Comparison of ENCODE assay signal across 16 cellular contexts in the genomic region with DNA sequence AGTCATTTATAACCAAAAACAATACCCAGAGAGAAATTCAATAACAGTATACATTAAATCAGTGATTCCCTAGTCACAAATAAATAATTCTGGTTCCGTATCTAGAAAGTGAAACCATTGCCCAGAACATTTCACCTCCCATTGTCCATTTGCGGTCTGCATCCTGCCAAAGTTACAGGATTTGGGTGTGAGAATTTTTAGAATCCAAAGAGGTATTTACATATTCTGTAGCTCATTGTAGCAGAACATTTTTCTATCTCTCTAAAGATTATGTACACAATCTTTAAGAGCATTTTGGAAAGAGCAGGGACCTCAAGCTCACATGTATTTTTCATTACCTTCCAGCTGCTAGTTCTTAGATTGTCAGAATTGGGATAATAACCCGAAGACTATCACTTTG.
"Had no signal": no experiment of that assay in that cellular context is flagged by ENCODE, and none has a peak within 500 bp of the region (broad histone marks: within the 10 kb centered on the region; RNA-seq: fewer than 3 reads in every experiment).

No MANE protein-coding gene starts in this region.

- DNase-seq: effector memory CD4-positive, alpha-beta T cell; gastrocnemius medialis; left colon; naive thymus-derived CD4-positive, alpha-beta T cell; nephron progenitor cell; ovary; sigmoid colon; stimulated activated CD4-positive, alpha-beta T cell treated with anti-CD3 and anti-CD28 coated beads, Interleukin-12 subunit alpha, Interleukin-12 subunit beta, amount 100 ng/mL, for 4 hours; stimulated activated naive CD8-positive, alpha-beta T cell treated with anti-CD3 and anti-CD28 coated beads, Interleukin-15, Interleukin-2, amounts not matched to agents 100 U/mL and 50 U/mL, for 24 hours; tibial artery; upper lobe of right lung had no signal

- H3K4me3 ChIP-seq: coronary artery, gastrocnemius medialis, ovary, right atrium auricular region, sigmoid colon, skin epidermis, suprapubic skin, tibial artery, upper lobe of right lung had no signal

- H3K27ac ChIP-seq: coronary artery, gastrocnemius medialis, ovary, right atrium auricular region, sigmoid colon, skin epidermis, suprapubic skin, tibial artery, upper lobe of right lung had no signal

- H3K36me3 ChIP-seq: gastrocnemius medialis, ovary, right atrium auricular region, sigmoid colon, suprapubic skin, tibial artery, upper lobe of right lung had no signal

- H3K27me3 ChIP-seq: gastrocnemius medialis, ovary, right atrium auricular region, sigmoid colon, suprapubic skin, tibial artery, upper lobe of right lung had no signal

- H3K4me1 ChIP-seq: right atrium auricular region, suprapubic skin, upper lobe of right lung had no signal

- ATAC-seq: esophagus mucosa; gastrocnemius medialis; left colon; naive thymus-derived CD4-positive, alpha-beta T cell; stimulated activated naive CD8-positive, alpha-beta T cell treated with anti-CD3 and anti-CD28 coated beads, Interleukin-15, Interleukin-2, amounts not matched to agents 100 U/mL and 50 U/mL, for 24 hours; upper lobe of right lung had no signal

- H3K9me3 ChIP-seq: gastrocnemius medialis, ovary, right atrium auricular region, sigmoid colon, suprapubic skin, tibial artery, upper lobe of right lung had no signal
